3 cellular contexts compared by ENCODE assay signal in genomic region chr1:119911775-119912174, GRCh38.
TF ChIP-seq lines count a peak whose summit lies in the region.

No MANE protein-coding gene starts in this region.

TF ChIP-seq in A549, 52 proteins besides CTCF, POLR2A, EP300 and RAD21:
- TF ChIP-seq MAFK (IDR thresholded peaks at IDR 0.05; ENCODE audit: partially characterized antibody) = peak; percentile 63
- TF ChIP-seq MAX (IDR thresholded peaks at IDR 0.05) = no peak
TF ChIP-seq in A549: peak in this region for 1.

TF ChIP-seq in IMR-90, 13 proteins besides CTCF, POLR2A, EP300 and RAD21:
- no peak for TF ChIP-seq CEBPB (IDR thresholded peaks at IDR 0.05; ENCODE audit: low read depth, low read length)
- TF ChIP-seq SMC3 (IDR thresholded peaks at IDR 0.05; ENCODE audit: low read depth, low read length) = no peak
- no peak for TF ChIP-seq FOS (IDR thresholded peaks at IDR 0.05; ENCODE audit: low read depth, low read length)
- peak; percentile 84 for TF ChIP-seq MAFK (IDR thresholded peaks at IDR 0.05; ENCODE audit: low read depth, low read length)

TF ChIP-seq in H1, 55 proteins besides CTCF, POLR2A, EP300 and RAD21:
- TF ChIP-seq TAF1 (IDR thresholded peaks at IDR 0.05; ENCODE audit: low read depth, low read length) (no peak), MAFK (IDR thresholded peaks at IDR 0.05; ENCODE audit: low read depth, low read length) (peak; percentile 52; the same call in 1 of the 2 replicates)
